In genomic region chr5:79202076-79202475, GRCh38 we compare ENCODE assay signal across 13 cellular contexts. TPM values are rescaled to one million over a fixed set of nuclear protein-coding genes. Genes with fewer than 3 reads are reported as not detected.
A peak's percentile ranks its signal among the peaks of the same experiment; 100 is the strongest.
DNase-seq lines count a peak whose midpoint lies in the region; ATAC-seq and TF ChIP-seq lines count a peak whose summit lies in the region.
"Had no signal": no experiment of that assay in that cellular context is flagged by ENCODE, and none has a peak within 500 bp of the region (broad histone marks: within the 10 kb centered on the region; RNA-seq: fewer than 3 reads in every experiment).

No MANE protein-coding gene starts in this region.

- no peaks in the 10 kb centered on the region for H3K27me3 ChIP-seq in mammary epithelial cell (ENCODE audit: insufficient read depth, low read length)
- H3K27me3 ChIP-seq: neutrophil had no signal

- intact Hi-C loops in mammary epithelial cell (cut with micrococcal nuclease), result loop anchor here (2.0 to 5.0 kb wide), 2 partner anchors 35 to 70 kb away; partner anchors contain the start of gene JMY
- intact Hi-C loops in activated naive CD4-positive, alpha-beta T cell treated with anti-CD3 and anti-CD28 coated beads for 36 hours (cut with micrococcal nuclease), result no loop called here
- intact Hi-C loops in activated CD8-positive, alpha-beta T cell treated with anti-CD3 and anti-CD28 coated beads for 36 hours (cut with micrococcal nuclease), result no loop called here

- peak overlapping the region; percentile 66 for H2AFZ ChIP-seq in mammary epithelial cell (ENCODE audit: low read depth, low read length)

- ATAC-seq in activated CD8-positive, alpha-beta T cell treated with anti-CD3 and anti-CD28 coated beads for 36 hours, result no peak
- no peak for ATAC-seq in GM21367 (IDR thresholded peaks at IDR 0.05; ENCODE audit: unreplicated experiment)

- no peaks in the 10 kb centered on the region for H3K79me2 ChIP-seq in mammary epithelial cell (ENCODE audit: insufficient read depth, low read length)

- no TSS peak for BruUV-seq in mammary epithelial cell (replicated peaks; lab: Mats Ljungman, UMichigan)

- H3K36me3 ChIP-seq in mammary epithelial cell (ENCODE audit: insufficient read depth, low read length), result no peaks in the 10 kb centered on the region
- H3K36me3 ChIP-seq: neutrophil had no signal

- no peaks in the 10 kb centered on the region for H3K27me3 Mint-ChIP-seq in activated naive CD4-positive, alpha-beta T cell treated with anti-CD3 and anti-CD28 coated beads for 36 hours (ENCODE audit: low read depth)
- no peaks in the 10 kb centered on the region for H3K27me3 Mint-ChIP-seq in activated CD8-positive, alpha-beta T cell treated with anti-CD3 and anti-CD28 coated beads for 36 hours

- in situ Hi-C loops in mammary epithelial cell (cut with MboI; ENCODE audit: low sequenced_read_pairs in 2 of 2), result no loop called here

- CTCF ChIA-PET in mammary epithelial cell (lab: Charles Lee; ENCODE audit: low non-redundant PET), result interaction anchor here (0.6 kb wide), 1 partner anchor 69 kb away, joined by 4 read pairs; no protein-coding TSS in a partner anchor
- CTCF ChIA-PET in activated naive CD4-positive, alpha-beta T cell treated with anti-CD3 and anti-CD28 coated beads for 36 hours (lab: Charles Lee), result no interaction called here
- CTCF ChIA-PET in activated CD8-positive, alpha-beta T cell treated with anti-CD3 and anti-CD28 coated beads for 36 hours (lab: Charles Lee), result interaction anchor here (0.5 kb wide), 1 partner anchor 484 kb away, joined by 3 read pairs; no protein-coding TSS in a partner anchor

- DNase-seq in AG08396 (ENCODE audit: low spot score) (peak; percentile 16), LoVo (ENCODE audit: low spot score) (peak; percentile 32), mammary epithelial cell (peak; percentile 68), iris pigment epithelial cell (ENCODE audit: low read depth) (peak; percentile 60)
- no peak for DNase-seq in activated naive CD4-positive, alpha-beta T cell treated with anti-CD3 and anti-CD28 coated beads for 36 hours
- no peak for DNase-seq in activated effector memory CD4-positive, alpha-beta T cell treated with Interleukin-2 at 50 U/mL for 16 hours
- no peak for DNase-seq in activated CD8-positive, alpha-beta T cell treated with anti-CD3 and anti-CD28 coated beads for 36 hours
- DNase-seq: activated naive CD4-positive, alpha-beta T cell; MV-4-11 had no signal

- H3K9me3 ChIP-seq in mammary epithelial cell (replicated peaks; ENCODE audit: insufficient read depth, low read length), result no peaks in the 10 kb centered on the region
- H3K9me3 ChIP-seq: neutrophil had no signal

- H3K36me3 Mint-ChIP-seq in activated naive CD4-positive, alpha-beta T cell treated with anti-CD3 and anti-CD28 coated beads for 36 hours (ENCODE audit: low read depth), result no peaks in the 10 kb centered on the region
- no peaks in the 10 kb centered on the region for H3K36me3 Mint-ChIP-seq in activated CD8-positive, alpha-beta T cell treated with anti-CD3 and anti-CD28 coated beads for 36 hours (ENCODE audit: low read depth)

- H3K9ac ChIP-seq in mammary epithelial cell (ENCODE audit: insufficient read depth, low read length), result no peak overlapping the region

- POLR2A ChIA-PET in activated CD8-positive, alpha-beta T cell treated with anti-CD3 and anti-CD28 coated beads for 36 hours (lab: Charles Lee), result no interaction called here

- no peak overlapping the region for H3K27ac ChIP-seq in mammary epithelial cell (ENCODE audit: insufficient read depth, low read depth, low read length)
- H3K27ac ChIP-seq: neutrophil, SK-N-MC, VCaP had no signal

- TF ChIP-seq CTCF in mammary epithelial cell (conservative IDR thresholded peaks at IDR 0.05 in 1 of 2, IDR thresholded peaks at IDR 0.05 in 1 of 2; ENCODE audit: extremely low read depth in 1 of 2, insufficient read depth in 1 of 2, low read depth in 1 of 2, low read length in 2 of 2), result no peak
- no peak for TF ChIP-seq CTCF in activated CD8-positive, alpha-beta T cell treated with anti-CD3 and anti-CD28 coated beads for 36 hours (IDR thresholded peaks at IDR 0.05)

- no peaks in the 10 kb centered on the region for H3K4me1 ChIP-seq in mammary epithelial cell (ENCODE audit: insufficient read depth, low read length)

- H4K20me1 ChIP-seq in mammary epithelial cell (ENCODE audit: insufficient read depth, low read length), result no peaks in the 10 kb centered on the region

- no peak overlapping the region for H3K4me3 ChIP-seq in mammary epithelial cell (replicated peaks in 1 of 3; ENCODE audit: insufficient read depth in 1 of 3, low read depth in 2 of 3, low read length in 3 of 3)
- H3K4me3 ChIP-seq: SK-N-MC had no signal

- H3K27ac Mint-ChIP-seq in activated naive CD4-positive, alpha-beta T cell treated with anti-CD3 and anti-CD28 coated beads for 36 hours, result no peak overlapping the region
- no peak overlapping the region for H3K27ac Mint-ChIP-seq in activated CD8-positive, alpha-beta T cell treated with anti-CD3 and anti-CD28 coated beads for 36 hours

- dilution Hi-C loops in mammary epithelial cell (cut with HindIII; ENCODE audit: low sequenced_read_pairs), result no loop called here

- H3K4me2 ChIP-seq in mammary epithelial cell (ENCODE audit: insufficient read depth, low read depth, low read length), result peak overlapping the region; percentile 10

- H3K4me3 Mint-ChIP-seq in activated naive CD4-positive, alpha-beta T cell treated with anti-CD3 and anti-CD28 coated beads for 36 hours, result no peak overlapping the region
- H3K4me3 Mint-ChIP-seq in activated CD8-positive, alpha-beta T cell treated with anti-CD3 and anti-CD28 coated beads for 36 hours, result no peak overlapping the region

- H3K9me3 Mint-ChIP-seq in activated naive CD4-positive, alpha-beta T cell treated with anti-CD3 and anti-CD28 coated beads for 36 hours, result no peaks in the 10 kb centered on the region
- no peaks in the 10 kb centered on the region for H3K9me3 Mint-ChIP-seq in activated CD8-positive, alpha-beta T cell treated with anti-CD3 and anti-CD28 coated beads for 36 hours

- H3K4me1 Mint-ChIP-seq in activated naive CD4-positive, alpha-beta T cell treated with anti-CD3 and anti-CD28 coated beads for 36 hours (ENCODE audit: low read depth), result no peaks in the 10 kb centered on the region
- H3K4me1 Mint-ChIP-seq in activated CD8-positive, alpha-beta T cell treated with anti-CD3 and anti-CD28 coated beads for 36 hours (ENCODE audit: low read depth), result no peaks in the 10 kb centered on the region

RNA-seq across cellular contexts. Expression of gene JMY, which starts 33.9 kb away (rescaled TPM):
- total RNA-seq in mammary epithelial cell, result 10 to 100 TPM in 1 of 2 donors, 1 to 10 TPM in 1; 7.5 to 16.8 TPM
- polyA plus RNA-seq in mammary epithelial cell, result 1.5 TPM
- 3.2 TPM for polyA minus RNA-seq in mammary epithelial cell
- total RNA-seq in activated naive CD4-positive, alpha-beta T cell treated with anti-CD3 and anti-CD28 coated beads for 36 hours, result 10 to 100 TPM; 11.8 to 12.1 TPM
- 1 to 10 TPM; 6.1 to 6.3 TPM for total RNA-seq in activated CD8-positive, alpha-beta T cell treated with anti-CD3 and anti-CD28 coated beads for 36 hours

Comparison
In these comparisons a context has a peak if more than half of its experiments do, and no peak if none do; other contexts are left out.
1. DNase-seq: peak in AG08396 (single experiment), LoVo (single experiment), mammary epithelial cell (single experiment) and iris pigment epithelial cell (single experiment); none in activated naive CD4-positive, alpha-beta T cell treated with anti-CD3 and anti-CD28 coated beads for 36 hours (single experiment), activated effector memory CD4-positive, alpha-beta T cell treated with Interleukin-2 at 50 U/mL for 16 hours (single experiment) and activated CD8-positive, alpha-beta T cell treated with anti-CD3 and anti-CD28 coated beads for 36 hours (single experiment).